Comparison of ENCODE assay signal across 17 cellular contexts in the genomic region with DNA sequence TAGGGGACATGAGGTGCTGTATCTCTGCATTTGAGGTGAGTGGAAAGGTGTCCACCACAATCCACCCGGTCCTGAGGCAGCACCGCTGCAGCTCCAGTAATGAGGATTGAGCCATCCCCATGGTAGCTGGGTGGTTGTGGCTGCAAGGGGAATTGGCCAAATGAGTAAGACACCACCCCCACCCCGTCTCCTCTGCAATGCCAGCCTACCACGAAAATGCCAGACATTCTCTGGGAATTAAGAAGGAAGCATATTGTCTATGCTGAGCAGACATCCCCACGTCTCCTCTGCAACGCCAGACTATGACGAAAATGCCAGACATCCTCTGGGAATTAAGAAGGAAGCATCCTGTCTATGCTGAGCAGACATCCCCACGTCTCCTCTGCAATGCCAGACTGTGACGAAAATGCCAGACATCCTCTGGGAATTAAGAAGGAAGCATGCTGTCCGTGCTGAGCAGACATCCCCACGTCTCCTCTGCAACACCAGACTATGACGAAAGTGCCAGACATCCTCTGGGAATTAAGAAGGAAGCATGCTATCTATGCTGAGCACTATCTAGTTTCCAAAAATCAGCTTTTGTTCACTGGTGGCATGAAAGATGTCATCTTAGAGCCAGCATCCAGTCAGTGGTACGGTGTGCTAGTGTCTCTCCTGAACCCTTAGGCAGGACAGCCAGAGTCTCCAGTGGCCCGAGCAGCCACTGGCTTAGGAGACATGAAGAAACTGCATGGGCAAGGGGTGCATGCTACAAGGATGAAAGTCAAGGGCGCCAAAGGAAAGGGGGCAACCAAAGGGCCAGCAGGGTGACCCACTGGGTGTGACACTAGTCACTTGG.
A peak's percentile ranks its signal among the peaks of the same experiment; 100 is the strongest.
DNase-seq lines count a peak whose midpoint lies in the region; ATAC-seq and TF ChIP-seq lines count a peak whose summit lies in the region.
"Had no signal": no experiment of that assay in that cellular context is flagged by ENCODE, and none has a peak within 500 bp of the region (broad histone marks: within the 10 kb centered on the region; RNA-seq: fewer than 3 reads in every experiment).

No MANE protein-coding gene starts in this region.

- H3K4me2 ChIP-seq in hepatocyte, result no peak overlapping the region
- H3K4me2 ChIP-seq: PC-9 had no signal

- H3K27ac ChIP-seq in right cardiac atrium (ENCODE audit: low read length) (no peak overlapping the region), hepatocyte (peak overlapping the region; percentile 74)
- H3K27ac ChIP-seq: PC-9 had no signal

- peak; percentile 32 to 58 for ATAC-seq in right cardiac atrium
- ATAC-seq in stimulated activated effector memory CD8-positive, alpha-beta T cell treated with anti-CD3 and anti-CD28 coated beads, Interleukin-12 subunit alpha, Interleukin-12 subunit beta, amount 100 ng/mL, for 72 hours, result peak; percentile 29

- H3K9me3 ChIP-seq in right cardiac atrium (ENCODE audit: control insufficient read depth, low read length) (no peaks in the 10 kb centered on the region), hepatocyte (ENCODE audit: low read depth) (no peaks in the 10 kb centered on the region)

- peaks cover 2% of the 10 kb centered on the region for H3K9me3 Mint-ChIP-seq in stimulated activated effector memory CD8-positive, alpha-beta T cell treated with anti-CD3 and anti-CD28 coated beads, Interleukin-12 subunit alpha, Interleukin-12 subunit beta, amount 100 ng/mL, for 72 hours
- H3K9me3 Mint-ChIP-seq in activated CD4-positive, alpha-beta T cell treated with anti-CD3 and anti-CD28 coated beads, Interleukin-2, amount 10 ng/mL, durations not matched to agents 24 days and 14 days, result peaks cover 6% of the 10 kb centered on the region

- H3K36me3 Mint-ChIP-seq in stimulated activated effector memory CD8-positive, alpha-beta T cell treated with anti-CD3 and anti-CD28 coated beads, Interleukin-12 subunit alpha, Interleukin-12 subunit beta, amount 100 ng/mL, for 72 hours, result no peaks in the 10 kb centered on the region
- H3K36me3 Mint-ChIP-seq in activated CD4-positive, alpha-beta T cell treated with anti-CD3 and anti-CD28 coated beads, Interleukin-2, amount 10 ng/mL, durations not matched to agents 24 days and 14 days (ENCODE audit: low read depth), result no peaks in the 10 kb centered on the region

- no peak for DNase-seq in right cardiac atrium
- no peak for DNase-seq in cardiac septum (ENCODE audit: low spot score)
- DNase-seq in SK-N-DZ (ENCODE audit: low spot score), result peak; percentile 28
- DNase-seq in hepatocyte (ENCODE audit: low spot score), result peak; percentile 62
- DNase-seq in stimulated activated effector memory CD8-positive, alpha-beta T cell treated with anti-CD3 and anti-CD28 coated beads, Interleukin-12 subunit alpha, Interleukin-12 subunit beta, amount 100 ng/mL, for 72 hours (ENCODE audit: low spot score in 2 of 2), result no peak
- DNase-seq in dermis blood vessel endothelial cell, result no peak
- no peak for DNase-seq in SIG-M5 treated with dmso at 0.1 percent for 504 hours (lab: John Stamatoyannopoulos, UW; ENCODE audit: unreplicated experiment)
- DNase-seq in activated CD4-positive, alpha-beta T cell treated with anti-CD3 and anti-CD28 coated beads, Interleukin-2, amount 10 ng/mL, durations not matched to agents 24 days and 14 days, result no peak
- DNase-seq: 8988T; AML-193; CD4-positive, alpha-beta T cell; H7; NCI-H1092; NCI-H146; NCI-H2081; NCI-H510A; PC-9 had no signal

- H3K79me2 ChIP-seq in hepatocyte, result no peaks in the 10 kb centered on the region

- no peaks in the 10 kb centered on the region for H3K36me3 ChIP-seq in hepatocyte (replicated peaks; ENCODE audit: insufficient read depth, low read depth)

- H3K27me3 ChIP-seq in right cardiac atrium (ENCODE audit: control insufficient read depth, insufficient read depth), result no peaks in the 10 kb centered on the region
- no peaks in the 10 kb centered on the region for H3K27me3 ChIP-seq in hepatocyte

- H3K9me2 ChIP-seq in hepatocyte (replicated peaks; ENCODE audit: insufficient read depth), result no peaks in the 10 kb centered on the region

- WGBS in right cardiac atrium, result 48% methylated on average over 15 of the region's 15 CpGs
- WGBS in hepatocyte (ENCODE audit: low lambda C conversion rate, missing lambda C conversion rate), result 71% methylated on average over 15 of the region's 15 CpGs

- no peak overlapping the region for H3K4me3 ChIP-seq in right cardiac atrium (ENCODE audit: low read length)
- H3K4me3 ChIP-seq in hepatocyte, result no peak overlapping the region
- H3K4me3 ChIP-seq: PC-9 had no signal

- no peaks in the 10 kb centered on the region for H3K4me1 Mint-ChIP-seq in stimulated activated effector memory CD8-positive, alpha-beta T cell treated with anti-CD3 and anti-CD28 coated beads, Interleukin-12 subunit alpha, Interleukin-12 subunit beta, amount 100 ng/mL, for 72 hours
- H3K4me1 Mint-ChIP-seq in activated CD4-positive, alpha-beta T cell treated with anti-CD3 and anti-CD28 coated beads, Interleukin-2, amount 10 ng/mL, durations not matched to agents 24 days and 14 days, result no peaks in the 10 kb centered on the region

- H3K4me3 Mint-ChIP-seq in stimulated activated effector memory CD8-positive, alpha-beta T cell treated with anti-CD3 and anti-CD28 coated beads, Interleukin-12 subunit alpha, Interleukin-12 subunit beta, amount 100 ng/mL, for 72 hours, result no peak overlapping the region
- H3K4me3 Mint-ChIP-seq in activated CD4-positive, alpha-beta T cell treated with anti-CD3 and anti-CD28 coated beads, Interleukin-2, amount 10 ng/mL, durations not matched to agents 24 days and 14 days, result no peak overlapping the region
- H3K4me3 Mint-ChIP-seq: CD4-positive, alpha-beta T cell had no signal

- H3K27ac Mint-ChIP-seq in stimulated activated effector memory CD8-positive, alpha-beta T cell treated with anti-CD3 and anti-CD28 coated beads, Interleukin-12 subunit alpha, Interleukin-12 subunit beta, amount 100 ng/mL, for 72 hours, result no peak overlapping the region
- no peak overlapping the region for H3K27ac Mint-ChIP-seq in activated CD4-positive, alpha-beta T cell treated with anti-CD3 and anti-CD28 coated beads, Interleukin-2, amount 10 ng/mL, durations not matched to agents 24 days and 14 days
- H3K27ac Mint-ChIP-seq: CD4-positive, alpha-beta T cell had no signal

- no peak for TF ChIP-seq CTCF in hepatocyte (IDR thresholded peaks at IDR 0.05; ENCODE audit: poor library complexity)

- no peaks in the 10 kb centered on the region for H3K27me3 Mint-ChIP-seq in activated CD4-positive, alpha-beta T cell treated with anti-CD3 and anti-CD28 coated beads, Interleukin-2, amount 10 ng/mL, durations not matched to agents 24 days and 14 days
- H3K27me3 Mint-ChIP-seq: CD4-positive, alpha-beta T cell had no signal

- no peak overlapping the region for H2AFZ ChIP-seq in hepatocyte
- H2AFZ ChIP-seq: PC-9 had no signal

- H3K4me1 ChIP-seq in right cardiac atrium (ENCODE audit: control insufficient read depth, insufficient read depth, low read length), result no peaks in the 10 kb centered on the region
- no peaks in the 10 kb centered on the region for H3K4me1 ChIP-seq in hepatocyte (ENCODE audit: insufficient read depth)

- intact Hi-C loops in right cardiac atrium (cut with DNase I), result no loop called here
- intact Hi-C loops in cardiac septum (cut with DNase I), result no loop called here
- intact Hi-C loops in activated CD4-positive, alpha-beta T cell treated with anti-CD3 and anti-CD28 coated beads, Interleukin-2, amount 10 ng/mL, durations not matched to agents 24 days and 14 days (cut with micrococcal nuclease), result no loop called here

- no peaks in the 10 kb centered on the region for H4K20me1 ChIP-seq in hepatocyte (ENCODE audit: insufficient read depth, poor library complexity, severe bottlenecking)

Comparison
In these comparisons a context has a peak if more than half of its experiments do, and no peak if none do; other contexts are left out.
1. DNase-seq: peak in SK-N-DZ (single experiment) and hepatocyte (single experiment); none in right cardiac atrium (0 of 3), cardiac septum (single experiment), stimulated activated effector memory CD8-positive, alpha-beta T cell treated with anti-CD3 and anti-CD28 coated beads, Interleukin-12 subunit alpha, Interleukin-12 subunit beta, amount 100 ng/mL, for 72 hours (0 of 2), dermis blood vessel endothelial cell (single experiment), SIG-M5 treated with dmso at 0.1 percent for 504 hours (single experiment) and activated CD4-positive, alpha-beta T cell treated with anti-CD3 and anti-CD28 coated beads, Interleukin-2, amount 10 ng/mL, durations not matched to agents 24 days and 14 days (single experiment).